In genomic region chr9:125680442-125680841, GRCh38 we compare ENCODE assay signal across 22 cellular contexts. TPM values are rescaled to one million over a fixed set of nuclear protein-coding genes. Genes with fewer than 3 reads are reported as not detected.
DNase-seq lines count a peak whose midpoint lies in the region; ATAC-seq, FAIRE-seq and TF ChIP-seq lines count a peak whose summit lies in the region.
"Had no signal": no experiment of that assay in that cellular context is flagged by ENCODE, and none has a peak within 500 bp of the region (broad histone marks: within the 10 kb centered on the region; RNA-seq: fewer than 3 reads in every experiment).

No MANE protein-coding gene starts in this region.

- H3K9me3 Mint-ChIP-seq in activated CD4-positive, alpha-beta T cell treated with anti-CD3 and anti-CD28 coated beads for 36 hours (ENCODE audit: low read depth) = no peaks in the 10 kb centered on the region
- H3K9me3 Mint-ChIP-seq in astrocyte (ENCODE audit: unreplicated experiment) = no peaks in the 10 kb centered on the region
- H3K9me3 Mint-ChIP-seq in naive B cell = no peaks in the 10 kb centered on the region

- intact Hi-C loops in activated CD4-positive, alpha-beta T cell treated with anti-CD3 and anti-CD28 coated beads for 36 hours (cut with DNase I, micrococcal nuclease) = no loop called here
- intact Hi-C loops in pancreas (cut with DNase I) = no loop called here

- H3K4me3 ChIP-seq in astrocyte (ENCODE audit: insufficient read depth, low read depth, low read length) = no peak overlapping the region
- H3K4me3 ChIP-seq in pancreas = no peak overlapping the region
- H3K4me3 ChIP-seq: GM23248, PC-9, SJSA1 had no signal

- peaks cover 20% of the 10 kb centered on the region for H3K4me1 Mint-ChIP-seq in activated CD4-positive, alpha-beta T cell treated with anti-CD3 and anti-CD28 coated beads for 36 hours
- peaks cover 35% of the 10 kb centered on the region for H3K4me1 Mint-ChIP-seq in astrocyte (ENCODE audit: low read depth, unreplicated experiment)
- H3K4me1 Mint-ChIP-seq in naive B cell = peaks cover 16 to 32% (median 20%) of the 10 kb centered on the region in 3 donors

- H3K4me1 ChIP-seq in astrocyte (ENCODE audit: insufficient read depth, low read length) = peaks cover 13% of the 10 kb centered on the region
- peaks cover 0 to 5% (median 0%) of the 10 kb centered on the region in 3 donors for H3K4me1 ChIP-seq in pancreas

- POLR2A ChIA-PET in activated CD4-positive, alpha-beta T cell treated with anti-CD3 and anti-CD28 coated beads for 36 hours (lab: Charles Lee) = no interaction called here

- H3K36me3 Mint-ChIP-seq in activated CD4-positive, alpha-beta T cell treated with anti-CD3 and anti-CD28 coated beads for 36 hours (ENCODE audit: low read depth) = peaks cover 20% of the 10 kb centered on the region
- peaks cover 10% of the 10 kb centered on the region for H3K36me3 Mint-ChIP-seq in astrocyte (ENCODE audit: low read depth, unreplicated experiment)
- H3K36me3 Mint-ChIP-seq in naive B cell = peaks cover 0 to 11% of the 10 kb centered on the region in 2 donors

- H3K79me2 ChIP-seq in astrocyte (ENCODE audit: insufficient read depth, low read length) = peaks cover 77% of the 10 kb centered on the region

- no peak overlapping the region for H2AFZ ChIP-seq in astrocyte (ENCODE audit: low read depth, low read length)
- H2AFZ ChIP-seq: GM23248, PC-9 had no signal

- H4K20me1 ChIP-seq in astrocyte (ENCODE audit: insufficient read depth, low read length) = peaks cover 4% of the 10 kb centered on the region

- H3K4me2 ChIP-seq in astrocyte (ENCODE audit: low read length) = no peak overlapping the region
- H3K4me2 ChIP-seq: PC-9 had no signal

- CTCF ChIA-PET in activated CD4-positive, alpha-beta T cell treated with anti-CD3 and anti-CD28 coated beads for 36 hours (lab: Charles Lee) = interaction anchor here (0.6 to 0.7 kb wide), 2 partner anchors 11 to 243 kb away, joined by 3 read pairs; no protein-coding TSS in a partner anchor

- no peak for DNase-seq in activated CD4-positive, alpha-beta T cell treated with anti-CD3 and anti-CD28 coated beads for 36 hours
- no peak for DNase-seq in activated CD4-positive, alpha-beta T cell treated with anti-CD3 and anti-CD28 coated beads for 48 hours
- DNase-seq in astrocyte (ENCODE audit: low read depth) = no peak
- DNase-seq in naive B cell = no peak
- no peak for DNase-seq in AG20443 (ENCODE audit: low spot score)
- DNase-seq in pancreas = no peak
- DNase-seq in urothelium cell line (ENCODE audit: low spot score) = no peak
- DNase-seq: ACHN; GM23248; H7; NCI-H2029; NCI-H446 treated with DMSO at 0.1 percent for 48 hours; NCI-H526; NCI-H82; NK-92 treated with Interleukin-12 subunit alpha and Interleukin-12 subunit beta, amount 100 ng/mL, for 24 hours; PC-9; Right ventricle myocardium superior had no signal

- peak overlapping the region; percentile 13 for H3K27ac Mint-ChIP-seq in activated CD4-positive, alpha-beta T cell treated with anti-CD3 and anti-CD28 coated beads for 36 hours
- H3K27ac Mint-ChIP-seq in astrocyte (ENCODE audit: unreplicated experiment) (peak overlapping the region; percentile 2), naive B cell (peak overlapping the region in 4 of 6 donors; percentile 29 to 57 (median 40))

- H3K4me3 Mint-ChIP-seq in activated CD4-positive, alpha-beta T cell treated with anti-CD3 and anti-CD28 coated beads for 36 hours = no peak overlapping the region
- no peak overlapping the region for H3K4me3 Mint-ChIP-seq in astrocyte (ENCODE audit: unreplicated experiment)
- no peak overlapping the region for H3K4me3 Mint-ChIP-seq in naive B cell

- H3K27me3 Mint-ChIP-seq in activated CD4-positive, alpha-beta T cell treated with anti-CD3 and anti-CD28 coated beads for 36 hours = no peaks in the 10 kb centered on the region
- H3K27me3 Mint-ChIP-seq in astrocyte (ENCODE audit: low read depth, unreplicated experiment) = no peaks in the 10 kb centered on the region
- H3K27me3 Mint-ChIP-seq in naive B cell = no peaks in the 10 kb centered on the region

- no peaks in the 10 kb centered on the region for H3K36me3 ChIP-seq in astrocyte (ENCODE audit: insufficient read depth, low read length)
- no peaks in the 10 kb centered on the region for H3K36me3 ChIP-seq in pancreas

- H3K27me3 ChIP-seq in astrocyte (ENCODE audit: insufficient read depth, low read length) (no peaks in the 10 kb centered on the region), pancreas (no peaks in the 10 kb centered on the region)
- H3K27me3 ChIP-seq: SJSA1 had no signal

- H3K9ac ChIP-seq in astrocyte (ENCODE audit: low read length) = no peak overlapping the region
- H3K9ac ChIP-seq: GM23248 had no signal

- no peak for ATAC-seq in activated CD4-positive, alpha-beta T cell treated with anti-CD3 and anti-CD28 coated beads for 36 hours
- no peak for ATAC-seq in naive B cell (ENCODE audit: low read depth in 2 of 2)
- ATAC-seq in pancreas = no peak
- no peak for ATAC-seq in HG03378 (IDR thresholded peaks at IDR 0.05; ENCODE audit: unreplicated experiment)

- TF ChIP-seq CTCF in astrocyte (IDR thresholded peaks at IDR 0.05; ENCODE audit: insufficient read depth, low read depth, low read length) (no peak), pancreas (IDR thresholded peaks at IDR 0.05) (no peak)

- no peaks in the 10 kb centered on the region for H3K9me3 ChIP-seq in astrocyte (ENCODE audit: insufficient read depth, low read depth, low read length)
- H3K9me3 ChIP-seq in pancreas = no peaks in the 10 kb centered on the region
- H3K9me3 ChIP-seq: SJSA1 had no signal

- no peak overlapping the region for H3K27ac ChIP-seq in astrocyte (ENCODE audit: low read depth, low read length)
- no peak overlapping the region for H3K27ac ChIP-seq in pancreas
- H3K27ac ChIP-seq: 22Rv1, GM23248, HL-60, PC-9, SJSA1 had no signal

- FAIRE-seq in astrocyte (lab: Jason Lieb, UNC) (no peak), pancreas (lab: Jason Lieb, UNC) (no peak), urothelium cell line (lab: Jason Lieb, UNC) (no peak)
- FAIRE-seq: D721Med had no signal

RNA-seq across cellular contexts. Expression of gene MAPKAP1, which starts 26.6 kb away (rescaled TPM):
- 10 to 100 TPM; 51.6 to 61.9 TPM for total RNA-seq in activated CD4-positive, alpha-beta T cell treated with anti-CD3 and anti-CD28 coated beads for 36 hours
- total RNA-seq in astrocyte = 109 and 110 TPM in 2 replicates
- polyA plus RNA-seq in naive B cell (ENCODE audit: low read depth in 6 of 6) = 10 to 100 TPM; 62.4 to 76.1 (median 67.7) TPM
- total RNA-seq in pancreas = 10 to 100 TPM; 22.4 to 42.0 (median 30.4) TPM
- 10 to 100 TPM; 18.7 to 36.4 TPM for polyA plus RNA-seq in pancreas
